In the genomic region with DNA sequence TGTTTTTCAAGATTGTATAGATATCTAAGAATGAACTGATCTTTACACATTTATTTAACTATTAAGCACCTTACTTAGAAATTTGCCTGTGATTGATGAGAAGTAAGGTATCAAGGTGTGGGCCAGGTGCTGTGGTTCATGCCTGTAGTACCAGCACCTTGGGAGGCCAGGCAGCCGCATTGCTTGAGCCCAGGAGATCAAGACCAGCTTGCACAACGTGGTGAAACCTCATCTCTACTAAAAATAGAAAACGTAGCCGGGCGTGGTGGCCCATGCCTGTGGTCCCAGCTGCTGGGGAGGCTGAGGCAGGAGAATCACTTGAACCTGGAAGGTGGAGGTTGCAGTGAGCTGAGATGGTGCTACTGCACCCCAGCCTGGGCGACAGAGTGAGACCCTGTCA, we compare ENCODE assay signal across 38 cellular contexts. TPM values are rescaled to one million over a fixed set of nuclear protein-coding genes. Genes with fewer than 3 reads are reported as not detected.
"Had no signal": no experiment of that assay in that cellular context is flagged by ENCODE, and none has a peak within 500 bp of the region (broad histone marks: within the 10 kb centered on the region; RNA-seq: fewer than 3 reads in every experiment).

No MANE protein-coding gene starts in this region.

- H3K9me3 ChIP-seq: adrenal gland, ascending aorta, body of pancreas, breast epithelium had no signal

- H3K27me3 ChIP-seq: adrenal gland, ascending aorta, body of pancreas, cardiac muscle cell had no signal

- H3K4me1 ChIP-seq: adrenal gland, ascending aorta, body of pancreas, breast epithelium had no signal

- DNase-seq: activated effector memory CD4-positive, alpha-beta T cell treated with anti-CD3 and anti-CD28 coated beads, Interleukin-2, amount 50 U/mL, for 16 hours; activated effector memory CD4-positive, alpha-beta T cell treated with Interleukin-2 at 50 U/mL for 16 hours; activated gamma-delta T cell; activated gamma-delta T cell treated with Interleukin-2 at 50 U/mL for 16 hours; activated naive CD4-positive, alpha-beta T cell; activated naive CD4-positive, alpha-beta T cell treated with anti-CD3 and anti-CD28 coated beads for 36 hours; activated naive CD4-positive, alpha-beta T cell treated with anti-CD3 and anti-CD28 coated beads, Interleukin-2, amount 10 ng/mL, durations not matched to agents 7 days and 5 days; activated naive CD4-positive, alpha-beta T cell treated with anti-CD3 and anti-CD28 coated beads, Interleukin-2, amount 50 U/mL, for 16 hours; activated naive CD4-positive, alpha-beta T cell treated with Interleukin-2 at 50 U/mL for 16 hours; activated naive CD8-positive, alpha-beta T cell treated with anti-CD3 and anti-CD28 coated beads for 36 hours; activated naive CD8-positive, alpha-beta T cell treated with anti-CD3 and anti-CD28 coated beads, Interleukin-2, amount 10 ng/mL, durations not matched to agents 7 days and 5 days; activated naive CD8-positive, alpha-beta T cell treated with anti-CD3 and anti-CD28 coated beads, Interleukin-2, amount 50 U/mL, for 24 hours; activated T-cell treated with anti-CD3 and anti-CD28 coated beads, Interleukin-2, amount 50 U/mL, for 1 hour; activated T-cell treated with anti-CD3 and anti-CD28 coated beads, Interleukin-2, amount 50 U/mL, for 24 hours; activated T-cell treated with anti-CD3 and anti-CD28 coated beads, Interleukin-2, amount 50 U/mL, for 4 hours; activated T-cell treated with anti-CD3 and anti-CD28 coated beads, Interleukin-2, amount 50 U/mL, for 48 hours; activated T-cell treated with anti-CD3 and anti-CD28 coated beads, Interleukin-2, amount 50 U/mL, for 72 hours; adrenal gland; amniotic stem cell; amygdala; anterior cingulate cortex; aorta; body of pancreas; caudate nucleus; central memory CD4-positive, alpha-beta T cell; cerebellar nuclear complex had no signal

- H3K4me3 ChIP-seq: adrenal gland, ascending aorta, body of pancreas, breast epithelium, cardiac muscle cell had no signal

- H3K36me3 ChIP-seq: adrenal gland, ascending aorta, breast epithelium, cardiac muscle cell had no signal

- ATAC-seq: activated naive CD4-positive, alpha-beta T cell treated with anti-CD3 and anti-CD28 coated beads, Interleukin-2, amount 50 U/mL, for 72 hours; activated naive CD8-positive, alpha-beta T cell treated with anti-CD3 and anti-CD28 coated beads, Interleukin-2, amount 50 U/mL, for 24 hours; activated T-cell treated with anti-CD3 and anti-CD28 coated beads, Interleukin-2, amount 50 U/mL, for 4 hours; activated T-cell treated with anti-CD3 and anti-CD28 coated beads, Interleukin-2, amount 50 U/mL, for 72 hours; activated T-helper 17 cell treated with anti-CD3 and anti-CD28 coated beads, Interleukin-2, amount 50 U/mL, for 72 hours; body of pancreas had no signal

- H3K27ac ChIP-seq: adrenal gland, ascending aorta, body of pancreas, breast epithelium, cardiac muscle cell had no signal

RNA-seq across cellular contexts. Expression of a gene that starts 33.7 kb away (rescaled TPM):
- total RNA-seq: activated naive CD4-positive, alpha-beta T cell treated with anti-CD3 and anti-CD28 coated beads for 36 hours; activated naive CD4-positive, alpha-beta T cell treated with anti-CD3 and anti-CD28 coated beads, Interleukin-2, amount 50 U/mL, for 72 hours; activated naive CD8-positive, alpha-beta T cell treated with anti-CD3 and anti-CD28 coated beads for 36 hours; activated naive CD8-positive, alpha-beta T cell treated with anti-CD3 and anti-CD28 coated beads, Interleukin-2, amount 10 ng/mL, durations not matched to agents 7 days and 5 days; activated T-cell treated with anti-CD3 and anti-CD28 coated beads, Interleukin-2, amount 50 U/mL, for 4 hours; activated T-cell treated with anti-CD3 and anti-CD28 coated beads, Interleukin-2, amount 50 U/mL, for 72 hours; activated T-helper 1 cell treated with anti-CD3 and anti-CD28 coated beads, Interleukin-12 subunit alpha, Interleukin-12 subunit beta, Interleukin-2, Interleukin-4 antibody, amounts not matched to agents 30 ng/mL and 10 ng/mL and 1 ng/mL, durations not matched to agents 14 hours and 24 hours and 36 hours; activated T-helper 17 cell treated with anti-CD3 and anti-CD28 coated beads, Interleukin-2, amount 50 U/mL, for 72 hours; activated T-helper 2 cell treated with anti-CD3 and anti-CD28 coated beads, Interferon-gamma antibody, Interleukin-2, Interleukin-4, amounts not matched to agents 10 μg/mL and 5 μg/mL and 100 μg/mL, durations not matched to agents 14 hours and 24 hours and 36 hours; adrenal gland; astrocyte; body of pancreas; breast epithelium; bronchial epithelial cell; cardiac septum; cerebellum; chondrocyte had no signal

RNA-seq across cellular contexts. Expression of a gene that starts 34.5 kb away (rescaled TPM):
- total RNA-seq: activated naive CD4-positive, alpha-beta T cell treated with anti-CD3 and anti-CD28 coated beads for 36 hours; activated naive CD4-positive, alpha-beta T cell treated with anti-CD3 and anti-CD28 coated beads, Interleukin-2, amount 50 U/mL, for 72 hours; activated naive CD8-positive, alpha-beta T cell treated with anti-CD3 and anti-CD28 coated beads for 36 hours; activated naive CD8-positive, alpha-beta T cell treated with anti-CD3 and anti-CD28 coated beads, Interleukin-2, amount 10 ng/mL, durations not matched to agents 7 days and 5 days; activated T-cell treated with anti-CD3 and anti-CD28 coated beads, Interleukin-2, amount 50 U/mL, for 4 hours; activated T-cell treated with anti-CD3 and anti-CD28 coated beads, Interleukin-2, amount 50 U/mL, for 72 hours; activated T-helper 1 cell treated with anti-CD3 and anti-CD28 coated beads, Interleukin-12 subunit alpha, Interleukin-12 subunit beta, Interleukin-2, Interleukin-4 antibody, amounts not matched to agents 30 ng/mL and 10 ng/mL and 1 ng/mL, durations not matched to agents 14 hours and 24 hours and 36 hours; activated T-helper 17 cell treated with anti-CD3 and anti-CD28 coated beads, Interleukin-2, amount 50 U/mL, for 72 hours; activated T-helper 2 cell treated with anti-CD3 and anti-CD28 coated beads, Interferon-gamma antibody, Interleukin-2, Interleukin-4, amounts not matched to agents 10 μg/mL and 5 μg/mL and 100 μg/mL, durations not matched to agents 14 hours and 24 hours and 36 hours had no signal

RNA-seq across cellular contexts. Expression of a gene that starts 38.4 kb away (rescaled TPM):
- total RNA-seq: activated T-helper 1 cell treated with anti-CD3 and anti-CD28 coated beads, Interleukin-12 subunit alpha, Interleukin-12 subunit beta, Interleukin-2, Interleukin-4 antibody, amounts not matched to agents 30 ng/mL and 10 ng/mL and 1 ng/mL, durations not matched to agents 14 hours and 24 hours and 36 hours had no signal
